ENCODE assay signal across 22 cellular contexts in the genomic region with DNA sequence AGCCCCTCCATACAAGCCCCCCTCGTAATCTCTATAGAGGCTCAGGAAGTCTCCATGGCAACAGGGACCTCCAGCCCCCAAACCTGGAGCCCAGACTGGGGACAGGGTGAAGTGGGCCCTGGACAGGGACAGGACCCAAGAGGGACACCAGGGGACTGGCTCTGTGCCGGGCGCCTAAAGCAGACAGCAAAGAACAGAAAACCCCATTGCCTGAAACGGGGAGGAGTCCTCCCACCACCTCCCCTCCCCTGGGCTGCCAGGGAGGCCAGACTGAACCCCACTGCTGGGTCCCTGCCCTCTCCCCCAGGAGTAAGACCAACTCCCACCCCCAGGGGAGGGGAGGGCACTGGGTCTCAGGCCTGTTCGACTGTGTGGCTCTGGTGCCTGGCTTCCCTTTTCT. TPM values are rescaled to one million over a fixed set of nuclear protein-coding genes. Genes with fewer than 3 reads are reported as not detected.
DNase-seq lines count a peak whose midpoint lies in the region; TF ChIP-seq lines count a peak whose summit lies in the region.
"Had no signal": no experiment of that assay in that cellular context is flagged by ENCODE, and none has a peak within 500 bp of the region (broad histone marks: within the 10 kb centered on the region; RNA-seq: fewer than 3 reads in every experiment).

No MANE protein-coding gene starts in this region.

- peaks cover 0 to 20% (median 0%) of the 10 kb centered on the region in 3 donors for H3K36me3 ChIP-seq in Peyer's patch
- H3K36me3 ChIP-seq in spleen, result peaks cover 0 to 86% (median 0%) of the 10 kb centered on the region in 6 donors

- H3K27me3 Mint-ChIP-seq in T-helper 2 cell treated with Interferon-gamma antibody and Interleukin-4, amounts not matched to agents 5 μg/mL and 100 μg/mL, for 36 hours (ENCODE audit: low read depth), result no peaks in the 10 kb centered on the region
- H3K27me3 Mint-ChIP-seq: activated B cell treated with CpG ODN at 0.5 μM for 24 hours had no signal

- no peak for TF ChIP-seq POLR2A in Peyer's patch (IDR thresholded peaks at IDR 0.05)
- no peak for TF ChIP-seq POLR2A in spleen (IDR thresholded peaks at IDR 0.05)

- WGBS in spleen, 5 donors, result 62 to 73% (median 72%) methylated on average over 5 of the region's 5 CpGs

- no peaks in the 10 kb centered on the region for H3K36me3 Mint-ChIP-seq in T-helper 2 cell treated with Interferon-gamma antibody and Interleukin-4, amounts not matched to agents 5 μg/mL and 100 μg/mL, for 36 hours (ENCODE audit: low read depth)

- H3K4me3 Mint-ChIP-seq in T-helper 2 cell treated with Interferon-gamma antibody and Interleukin-4, amounts not matched to agents 5 μg/mL and 100 μg/mL, for 36 hours, result no peak overlapping the region
- H3K4me3 Mint-ChIP-seq: activated B cell treated with CpG ODN at 0.5 μM for 24 hours; mesothelial cell of epicardium; T-helper 1 cell treated with Interleukin-12 subunit alpha and Interleukin-12 subunit beta and Interleukin-4 antibody, amounts not matched to agents 30 μg/mL and 1 μg/mL, for 36 hours had no signal

- H3K9me3 ChIP-seq in Peyer's patch (no peaks in the 10 kb centered on the region), spleen (no peaks in the 10 kb centered on the region)

- H3K4me3 ChIP-seq in Peyer's patch (no peak overlapping the region), spleen (no peak overlapping the region), coronary artery (no peak overlapping the region)
- H3K4me3 ChIP-seq: hepatocyte had no signal

- POLR2A ChIA-PET in GM10248 (lab: Yijun Ruan, JAX), result no interaction called here

- CTCF ChIA-PET in GM10248 (lab: Yijun Ruan, JAX), result interaction anchor here (0.8 to 3.6 kb wide), 5 partner anchors 11 to 284 kb away, joined by 3 to 14 read pairs (median 6); a partner anchor contains a TSS

- H3K4me1 ChIP-seq in Peyer's patch (peaks cover 3 to 37% (median 15%) of the 10 kb centered on the region in 4 donors), spleen (peaks cover 10 to 88% (median 23%) of the 10 kb centered on the region in 6 donors)

- intact Hi-C loops in spleen (cut with DNase I; ENCODE audit: low total_unique reads), result no loop called here

- no peak for TF ChIP-seq CTCF in Peyer's patch (IDR thresholded peaks at IDR 0.05)
- no peak for TF ChIP-seq CTCF in spleen (IDR thresholded peaks at IDR 0.05 in 8 of 11, conservative IDR thresholded peaks at IDR 0.05 in 3 of 11)
- TF ChIP-seq CTCF in GM10248 (IDR thresholded peaks at IDR 0.05; ENCODE audit: control extremely low read depth, extremely low read depth, low read depth, missing control alignments), result no peak
- TF ChIP-seq CTCF in coronary artery (IDR thresholded peaks at IDR 0.05), result no peak

- no peaks in the 10 kb centered on the region for H3K27me3 ChIP-seq in Peyer's patch
- no peaks in the 10 kb centered on the region for H3K27me3 ChIP-seq in spleen (replicated peaks in 1 of 7)
- H3K27me3 ChIP-seq: hepatocyte had no signal

- H3K27ac ChIP-seq in Peyer's patch (peak overlapping the region in 3 of 4 donors; percentile 12 to 43 (median 17)), cingulate gyrus (ENCODE audit: low read depth, low read length) (peak overlapping the region; percentile 39), spleen (peak overlapping the region in 5 of 8 donors; percentile 2 to 85 (median 78)), coronary artery (no peak overlapping the region)
- H3K27ac ChIP-seq: C4-2B, hepatocyte had no signal

- H3K27ac Mint-ChIP-seq in T-helper 2 cell treated with Interferon-gamma antibody and Interleukin-4, amounts not matched to agents 5 μg/mL and 100 μg/mL, for 36 hours, result peak overlapping the region; percentile 43
- H3K27ac Mint-ChIP-seq: activated B cell treated with CpG ODN at 0.5 μM for 24 hours, mesothelial cell of epicardium had no signal

- DNase-seq in T-helper 2 cell treated with Interferon-gamma antibody and Interleukin-4, amounts not matched to agents 5 μg/mL and 100 μg/mL, for 36 hours (ENCODE audit: low spot score), result no peak
- DNase-seq in T-helper 2 cell (no peak), Peyer's patch (no peak), spleen (no peak), GM10248 (ENCODE audit: extremely low spot score) (no peak), SW480 (ENCODE audit: low spot score) (no peak), coronary artery (ENCODE audit: low spot score) (no peak)
- DNase-seq: activated B cell treated with CpG ODN at 0.5 μM for 24 hours; activated CD8-positive, alpha-beta memory T cell treated with anti-CD3 and anti-CD28 coated beads, Interleukin-2, amount 50 U/mL, for 48 hours; DMS79; GOT3; MM.1S; NCI-H187 treated with DMSO at 0.1 percent for 48 hours; NCI-H524; SHP77; stimulated activated CD4-positive, alpha-beta T cell treated with anti-CD3 and anti-CD28 coated beads, Interleukin-4, amount 100 ng/mL, for 1 hour; trophoblast cell had no signal

- H3K4me1 Mint-ChIP-seq in T-helper 2 cell treated with Interferon-gamma antibody and Interleukin-4, amounts not matched to agents 5 μg/mL and 100 μg/mL, for 36 hours (ENCODE audit: low read depth), result peaks cover 28% of the 10 kb centered on the region

- H3K9me3 Mint-ChIP-seq in T-helper 2 cell treated with Interferon-gamma antibody and Interleukin-4, amounts not matched to agents 5 μg/mL and 100 μg/mL, for 36 hours, result no peaks in the 10 kb centered on the region
- H3K9me3 Mint-ChIP-seq: activated B cell treated with CpG ODN at 0.5 μM for 24 hours; mesothelial cell of epicardium; T-helper 1 cell treated with Interleukin-12 subunit alpha and Interleukin-12 subunit beta and Interleukin-4 antibody, amounts not matched to agents 30 μg/mL and 1 μg/mL, for 36 hours had no signal

RNA-seq across cellular contexts. Expression of a gene that starts 40.7 kb away (rescaled TPM):
- total RNA-seq in Peyer's patch (10 to 100 TPM; 26.4 to 73.9 (median 64.8) TPM), spleen (10 to 100 TPM; 25.2 to 46.5 (median 34.8) TPM)
- polyA plus RNA-seq in spleen, result 10 to 100 TPM; 13.3 to 29.0 (median 21.7) TPM

RNA-seq across cellular contexts. Expression of a gene that starts 52.7 kb away (rescaled TPM):
- total RNA-seq in Peyer's patch, result 100 to 1,000 TPM in 2 of 4 donors, 10 to 100 TPM in 2; 55.7 to 308 (median 109) TPM
- total RNA-seq in spleen, result 100 to 1,000 TPM in 3 of 7 donors, 10 to 100 TPM in 4; 75.8 to 128 (median 99.8) TPM
- 10 to 100 TPM; 64.6 to 92.3 (median 66.7) TPM for polyA plus RNA-seq in spleen

RNA-seq across cellular contexts. Expression of a gene that starts 53.0 kb away (rescaled TPM):
- total RNA-seq in Peyer's patch (10 to 100 TPM; 49.0 to 84.7 (median 65.1) TPM), spleen (10 to 100 TPM; 28.4 to 38.8 (median 31.1) TPM)
- polyA plus RNA-seq in spleen, result 1 to 10 TPM; 7.3 to 9.1 (median 8.3) TPM

Comparison
In these comparisons a context has a peak if more than half of its experiments do, and no peak if none do; other contexts are left out.
1. H3K27ac ChIP-seq: peak in Peyer's patch (3 of 4), cingulate gyrus (single experiment) and spleen (5 of 8); none in coronary artery (0 of 2).